11 cellular contexts compared by ENCODE assay signal in genomic region chr12:54415223-54415929, GRCh38. TPM values are rescaled to one million over a fixed set of nuclear protein-coding genes. Genes with fewer than 3 reads are reported as not detected.
A peak's percentile ranks its signal among the peaks of the same experiment; 100 is the strongest.
DNase-seq lines count a peak whose midpoint lies in the region; ATAC-seq, FAIRE-seq and TF ChIP-seq lines count a peak whose summit lies in the region.
"Had no signal": no experiment of that assay in that cellular context is flagged by ENCODE, and none has a peak within 500 bp of the region (broad histone marks: within the 10 kb centered on the region; RNA-seq: fewer than 3 reads in every experiment).

No MANE protein-coding gene starts in this region.

- H3K4me1 ChIP-seq in HepG2 (ENCODE audit: insufficient read depth, low read length) (peaks cover 14% of the 10 kb centered on the region), thymus (ENCODE audit: control insufficient read depth, insufficient read depth, low read length) (peaks cover 62% of the 10 kb centered on the region)
- H3K4me1 ChIP-seq: BE2C had no signal

- H3K27me3 ChIP-seq in HepG2 (ENCODE audit: control insufficient read depth in 1 of 2, insufficient read depth in 2 of 2, low read length in 2 of 2): peaks cover 19 to 41% of the 10 kb centered on the region in 2 experiments; a peak in 3 of 5 replicates
- H3K27me3 ChIP-seq in thymus (ENCODE audit: control insufficient read depth, insufficient read depth): no peaks in the 10 kb centered on the region

- no peaks in the 10 kb centered on the region for H3K36me3 ChIP-seq in HepG2 (replicated peaks in 1 of 2; ENCODE audit: control insufficient read depth in 1 of 2, insufficient read depth in 2 of 2, low read length in 2 of 2)
- peaks cover 3% of the 10 kb centered on the region for H3K36me3 ChIP-seq in thymus (ENCODE audit: control insufficient read depth, insufficient read depth)
- H3K36me3 ChIP-seq: BE2C had no signal

- H3K9ac ChIP-seq in HepG2 (ENCODE audit: insufficient read depth, low read depth, low read length): no peak overlapping the region

- H3K4me3 ChIP-seq in HepG2 (replicated peaks in 1 of 3; ENCODE audit: insufficient read depth in 1 of 3, low read depth in 2 of 3, low read length in 3 of 3) (no peak overlapping the region), thymus (ENCODE audit: low read length) (no peak overlapping the region)

- no peak overlapping the region for H2AFZ ChIP-seq in HepG2 (ENCODE audit: low read length)

- TF ChIP-seq CTCF in HepG2 (CRISPR knock-in tag; IDR thresholded peaks at IDR 0.05): no peak

- no peak for DNase-seq in activated CD4-positive, alpha-beta T cell treated with anti-CD3 and anti-CD28 coated beads, Interleukin-2, amount 10 ng/mL, durations not matched to agents 7 days and 5 days
- DNase-seq in activated CD4-positive, alpha-beta T cell treated with anti-CD3 and anti-CD28 coated beads, Interleukin-2, amount 50 U/mL, for 4 hours: no peak
- DNase-seq in activated CD4-positive, alpha-beta memory T cell treated with anti-CD3 and anti-CD28 coated beads for 36 hours: no peak
- no peak for DNase-seq in HepG2 (ENCODE audit: low spot score)
- no peak for DNase-seq in NK-92 treated with Interleukin-12 subunit alpha and Interleukin-12 subunit beta, amount 100 ng/mL, for 24 hours (lab: John Stamatoyannopoulos, UW)
- DNase-seq: BE2C, nephron progenitor cell, RPMI8226 had no signal

- peaks cover 24% of the 10 kb centered on the region for H3K36me3 Mint-ChIP-seq in activated CD4-positive, alpha-beta T cell treated with anti-CD3 and anti-CD28 coated beads, Interleukin-2, amount 10 ng/mL, durations not matched to agents 7 days and 5 days (ENCODE audit: low read depth)
- peaks cover 7% of the 10 kb centered on the region for H3K36me3 Mint-ChIP-seq in activated CD4-positive, alpha-beta memory T cell treated with anti-CD3 and anti-CD28 coated beads for 36 hours

- TF ChIP-seq EP300 in HepG2 (IDR thresholded peaks at IDR 0.05; ENCODE audit: low read depth in 2 of 2, low read length in 2 of 2) (no peak), HepG2 (CRISPR knock-in tag; IDR thresholded peaks at IDR 0.05; ENCODE audit: borderline replicate concordance) (no peak)

- TF ChIP-seq POLR2A in HepG2 (IDR thresholded peaks at IDR 0.05; ENCODE audit: insufficient read depth in 1 of 2, low read depth in 2 of 2, low read length in 2 of 2): no peak

- no peak overlapping the region for H3K4me2 ChIP-seq in HepG2 (ENCODE audit: low read depth, low read length)

- H3K27ac Mint-ChIP-seq in activated CD4-positive, alpha-beta T cell treated with anti-CD3 and anti-CD28 coated beads, Interleukin-2, amount 10 ng/mL, durations not matched to agents 7 days and 5 days: peak overlapping the region; percentile 94
- peak overlapping the region; percentile 91 for H3K27ac Mint-ChIP-seq in activated CD4-positive, alpha-beta memory T cell treated with anti-CD3 and anti-CD28 coated beads for 36 hours
- H3K27ac Mint-ChIP-seq: nephron progenitor cell had no signal

- H3K4me3 Mint-ChIP-seq in activated CD4-positive, alpha-beta T cell treated with anti-CD3 and anti-CD28 coated beads, Interleukin-2, amount 10 ng/mL, durations not matched to agents 7 days and 5 days: no peak overlapping the region
- no peak overlapping the region for H3K4me3 Mint-ChIP-seq in activated CD4-positive, alpha-beta memory T cell treated with anti-CD3 and anti-CD28 coated beads for 36 hours

- BruUV-seq in HepG2 (replicated peaks; lab: Mats Ljungman, UMichigan): no TSS peak

- H3K4me1 Mint-ChIP-seq in activated CD4-positive, alpha-beta T cell treated with anti-CD3 and anti-CD28 coated beads, Interleukin-2, amount 10 ng/mL, durations not matched to agents 7 days and 5 days: peaks cover 77% of the 10 kb centered on the region
- H3K4me1 Mint-ChIP-seq in activated CD4-positive, alpha-beta memory T cell treated with anti-CD3 and anti-CD28 coated beads for 36 hours (ENCODE audit: low read depth): peaks cover 70% of the 10 kb centered on the region

- H3K9me3 ChIP-seq in HepG2 (ENCODE audit: low read length) (no peaks in the 10 kb centered on the region), thymus (ENCODE audit: control insufficient read depth) (no peaks in the 10 kb centered on the region)
- H3K9me3 ChIP-seq: BE2C had no signal

- H4K20me1 ChIP-seq in HepG2 (ENCODE audit: insufficient read depth, low read length): no peaks in the 10 kb centered on the region

- in situ Hi-C loops in HepG2 (cut with HindIII; ENCODE audit: extremely low pct_ligation_motif_present, low pct_unique_long_range_greater_than_20kb): no loop called here

- H3K27ac ChIP-seq in HepG2 (ENCODE audit: extremely low read length, insufficient read depth, low read length): no peak overlapping the region
- peak overlapping the region; percentile 77 for H3K27ac ChIP-seq in thymus (ENCODE audit: low read depth)

- 3% methylated on average over 2 of the region's 4 CpGs for WGBS in HepG2 (ENCODE audit: low lambda C conversion rate)
- 55% methylated on average over 4 of the region's 4 CpGs for WGBS in thymus

- CTCF ChIA-PET in activated CD4-positive, alpha-beta T cell treated with anti-CD3 and anti-CD28 coated beads, Interleukin-2, amount 10 ng/mL, durations not matched to agents 7 days and 5 days (lab: Charles Lee): interaction anchor here (0.9 to 7.3 kb wide), 11 partner anchors 9 to 202 kb away, joined by 3 to 64 read pairs (median 4); no protein-coding TSS in a partner anchor
- CTCF ChIA-PET in activated CD4-positive, alpha-beta memory T cell treated with anti-CD3 and anti-CD28 coated beads for 36 hours (lab: Charles Lee): interaction anchor here (0.6 to 14.5 kb wide), 8 partner anchors 12 to 50 kb away, joined by 3 to 319 read pairs (median 4); no protein-coding TSS in a partner anchor
- CTCF ChIA-PET in HepG2 (lab: Yijun Ruan, JAX; ENCODE audit: low intra/inter-chr PET ratio, low total read pairs): no interaction called here

- intact Hi-C loops in activated CD4-positive, alpha-beta memory T cell treated with anti-CD3 and anti-CD28 coated beads for 36 hours (cut with micrococcal nuclease): loop anchor here (10.0 kb wide), 1 partner anchor 519 kb away; no protein-coding TSS in a partner anchor
- intact Hi-C loops in HepG2 (cut with micrococcal nuclease; ENCODE audit: unreplicated experiment): no loop called here

- TF ChIP-seq RAD21 in HepG2 (CRISPR knock-in tag; IDR thresholded peaks at IDR 0.05): no peak

- POLR2A ChIA-PET in activated CD4-positive, alpha-beta T cell treated with anti-CD3 and anti-CD28 coated beads, Interleukin-2, amount 10 ng/mL, durations not matched to agents 7 days and 5 days (lab: Charles Lee): interaction anchor here (0.5 to 0.7 kb wide), 2 partner anchors 134 to 1315 kb away, joined by 3 to 4 read pairs; no protein-coding TSS in a partner anchor
- POLR2A ChIA-PET in activated CD4-positive, alpha-beta memory T cell treated with anti-CD3 and anti-CD28 coated beads for 36 hours (lab: Charles Lee): interaction anchor here (1.6 kb wide), 1 partner anchor 83 kb away, joined by 4 read pairs; no protein-coding TSS in a partner anchor
- POLR2A ChIA-PET in HepG2 (lab: Yijun Ruan, JAX): no interaction called here

- ATAC-seq in HepG2: peak; percentile 75
- ATAC-seq in HG03139 (IDR thresholded peaks at IDR 0.05; ENCODE audit: unreplicated experiment): no peak
- ATAC-seq in GM19397 (IDR thresholded peaks at IDR 0.05; ENCODE audit: unreplicated experiment): no peak

- H3K79me2 ChIP-seq in HepG2 (ENCODE audit: insufficient read depth, low read length): no peaks in the 10 kb centered on the region

- no peak for FAIRE-seq in HepG2 (lab: Jason Lieb, UNC)

- H3K27me3 Mint-ChIP-seq in activated CD4-positive, alpha-beta T cell treated with anti-CD3 and anti-CD28 coated beads, Interleukin-2, amount 10 ng/mL, durations not matched to agents 7 days and 5 days: no peaks in the 10 kb centered on the region
- no peaks in the 10 kb centered on the region for H3K27me3 Mint-ChIP-seq in activated CD4-positive, alpha-beta memory T cell treated with anti-CD3 and anti-CD28 coated beads for 36 hours

- no peaks in the 10 kb centered on the region for H3K9me3 Mint-ChIP-seq in activated CD4-positive, alpha-beta T cell treated with anti-CD3 and anti-CD28 coated beads, Interleukin-2, amount 10 ng/mL, durations not matched to agents 7 days and 5 days
- no peaks in the 10 kb centered on the region for H3K9me3 Mint-ChIP-seq in activated CD4-positive, alpha-beta memory T cell treated with anti-CD3 and anti-CD28 coated beads for 36 hours
- H3K9me3 Mint-ChIP-seq: nephron progenitor cell had no signal

RNA-seq across cellular contexts. Expression of gene ITGA5, which starts 3.7 kb away (rescaled TPM):
- total RNA-seq in activated CD4-positive, alpha-beta T cell treated with anti-CD3 and anti-CD28 coated beads, Interleukin-2, amount 10 ng/mL, durations not matched to agents 7 days and 5 days: 10 to 100 TPM; 83.5 to 88.7 TPM
- 10 to 100 TPM; 33.8 to 34.9 TPM for total RNA-seq in activated CD4-positive, alpha-beta memory T cell treated with anti-CD3 and anti-CD28 coated beads for 36 hours
- 0.20 and 0.28 TPM in 2 replicates for total RNA-seq in HepG2 (2016; rRNA removed; fragmentation: Illumina TruSeq; extraction: Trizol)
- total RNA-seq in HepG2 (2016; cell fraction: cytosol; rRNA removed; fragmentation: Illumina TruSeq; extraction: Trizol; ENCODE audit: low read depth): not detected in 2 replicates
- 0.17 TPM in 1 of 2 replicates, not detected in the other for total RNA-seq in HepG2 (2016; cell fraction: insoluble cytoplasmic fraction; rRNA removed; fragmentation: Illumina TruSeq; extraction: Trizol)
- 0.34 TPM in 1 of 2 replicates, not detected in the other for total RNA-seq in HepG2 (2016; cell fraction: membrane; rRNA removed; fragmentation: Illumina TruSeq; extraction: Trizol)
- total RNA-seq in HepG2 (2016; cell fraction: nucleus; rRNA removed; fragmentation: Illumina TruSeq; extraction: Trizol): 0.28 and 0.78 TPM in 2 replicates
- polyA plus RNA-seq in HepG2 (2011; rRNA removed) (0.40 and 0.52 TPM in 2 replicates), thymus (25.0 TPM)
- 0.18 and 0.23 TPM in 2 replicates for polyA plus RNA-seq in HepG2 (2011; cell fraction: cytosol; rRNA removed)
- polyA plus RNA-seq in HepG2 (2011; cell fraction: nucleus; rRNA removed): 0.45 and 0.80 TPM in 2 replicates
- 0.12 TPM in 1 of 2 replicates, not detected in the other for polyA plus RNA-seq in HepG2 (2012)
- not detected in 2 replicates for polyA plus RNA-seq in HepG2 (2016; cell fraction: cytosol; fragmentation: Illumina TruSeq; extraction: Trizol; ENCODE audit: low read depth)
- 0.04 and 0.12 TPM in 2 replicates for polyA plus RNA-seq in HepG2 (2016; cell fraction: insoluble cytoplasmic fraction; fragmentation: Illumina TruSeq; extraction: Trizol; ENCODE audit: low read depth)
- not detected in 2 replicates for polyA plus RNA-seq in HepG2 (2016; cell fraction: membrane; fragmentation: Illumina TruSeq; extraction: Trizol; ENCODE audit: low read depth)
- polyA plus RNA-seq in HepG2 (2016; cell fraction: nucleus; fragmentation: Illumina TruSeq; extraction: Trizol; ENCODE audit: insufficient read depth, low read depth): 0.46 and 0.53 TPM in 2 replicates
- polyA minus RNA-seq in HepG2 (2011; rRNA and poly(A)+ RNA removed; ENCODE audit: low replicate concordance): 0.34 and 75.5 TPM in 2 replicates
- polyA minus RNA-seq in HepG2 (2011; cell fraction: cytosol; rRNA and poly(A)+ RNA removed): 0.53 and 0.99 TPM in 2 replicates
- polyA minus RNA-seq in HepG2 (2011; cell fraction: nucleus; rRNA and poly(A)+ RNA removed): 0.52 and 1.2 TPM in 2 replicates

RNA-seq across cellular contexts. Expression of gene ZNF385A, which starts 30.8 kb away (rescaled TPM):
- 1 to 10 TPM in 1 of 2 experiments, under 1 TPM in 1; 0.48 to 1.3 TPM for total RNA-seq in activated CD4-positive, alpha-beta T cell treated with anti-CD3 and anti-CD28 coated beads, Interleukin-2, amount 10 ng/mL, durations not matched to agents 7 days and 5 days
- 1 to 10 TPM; 1.3 TPM for total RNA-seq in activated CD4-positive, alpha-beta memory T cell treated with anti-CD3 and anti-CD28 coated beads for 36 hours
- 0.44 and 0.49 TPM in 2 replicates for total RNA-seq in HepG2 (2016; rRNA removed; fragmentation: Illumina TruSeq; extraction: Trizol)
- 0.30 and 0.53 TPM in 2 replicates for total RNA-seq in HepG2 (2016; cell fraction: cytosol; rRNA removed; fragmentation: Illumina TruSeq; extraction: Trizol; ENCODE audit: low read depth)
- 0.26 and 0.39 TPM in 2 replicates for total RNA-seq in HepG2 (2016; cell fraction: insoluble cytoplasmic fraction; rRNA removed; fragmentation: Illumina TruSeq; extraction: Trizol)
- total RNA-seq in HepG2 (2016; cell fraction: membrane; rRNA removed; fragmentation: Illumina TruSeq; extraction: Trizol): 1.4 and 1.8 TPM in 2 replicates
- total RNA-seq in HepG2 (2016; cell fraction: nucleus; rRNA removed; fragmentation: Illumina TruSeq; extraction: Trizol): 0.44 and 0.93 TPM in 2 replicates
- 0.31 and 0.67 TPM in 2 replicates for polyA plus RNA-seq in HepG2 (2011; rRNA removed)
- 0.23 and 0.43 TPM in 2 replicates for polyA plus RNA-seq in HepG2 (2011; cell fraction: cytosol; rRNA removed)
- polyA plus RNA-seq in HepG2 (2011; cell fraction: nucleus; rRNA removed): 0.56 and 0.66 TPM in 2 replicates
- polyA plus RNA-seq in HepG2 (2012): 1.2 and 1.3 TPM in 2 replicates
- 3.9 and 4.1 TPM in 2 replicates for polyA plus RNA-seq in HepG2 (2016; cell fraction: cytosol; fragmentation: Illumina TruSeq; extraction: Trizol; ENCODE audit: low read depth)
- polyA plus RNA-seq in HepG2 (2016; cell fraction: insoluble cytoplasmic fraction; fragmentation: Illumina TruSeq; extraction: Trizol; ENCODE audit: low read depth): 2.8 and 3.3 TPM in 2 replicates
- 8.1 and 9.0 TPM in 2 replicates for polyA plus RNA-seq in HepG2 (2016; cell fraction: membrane; fragmentation: Illumina TruSeq; extraction: Trizol; ENCODE audit: low read depth)
- 2.5 and 4.2 TPM in 2 replicates for polyA plus RNA-seq in HepG2 (2016; cell fraction: nucleus; fragmentation: Illumina TruSeq; extraction: Trizol; ENCODE audit: insufficient read depth, low read depth)
- polyA minus RNA-seq in HepG2 (2011; rRNA and poly(A)+ RNA removed; ENCODE audit: low replicate concordance): 0.50 and 6.8 TPM in 2 replicates
- 0.70 and 1.5 TPM in 2 replicates for polyA minus RNA-seq in HepG2 (2011; cell fraction: cytosol; rRNA and poly(A)+ RNA removed)
- polyA minus RNA-seq in HepG2 (2011; cell fraction: nucleus; rRNA and poly(A)+ RNA removed): not detected in 2 replicates
- 13.6 TPM for polyA plus RNA-seq in thymus

RNA-seq across cellular contexts. Expression of gene GPR84, which starts 51.1 kb away (rescaled TPM):
- under 1 TPM; 0.15 to 0.33 TPM for total RNA-seq in activated CD4-positive, alpha-beta T cell treated with anti-CD3 and anti-CD28 coated beads, Interleukin-2, amount 10 ng/mL, durations not matched to agents 7 days and 5 days
- 1 to 10 TPM; 2.4 to 2.6 TPM for total RNA-seq in activated CD4-positive, alpha-beta memory T cell treated with anti-CD3 and anti-CD28 coated beads for 36 hours
- total RNA-seq in HepG2 (2016; rRNA removed; fragmentation: Illumina TruSeq; extraction: Trizol): not detected in 2 replicates
- not detected in 2 replicates for total RNA-seq in HepG2 (2016; cell fraction: cytosol; rRNA removed; fragmentation: Illumina TruSeq; extraction: Trizol; ENCODE audit: low read depth)
- total RNA-seq in HepG2 (2016; cell fraction: insoluble cytoplasmic fraction; rRNA removed; fragmentation: Illumina TruSeq; extraction: Trizol): not detected in 2 replicates
- total RNA-seq in HepG2 (2016; cell fraction: membrane; rRNA removed; fragmentation: Illumina TruSeq; extraction: Trizol): not detected in 2 replicates
- total RNA-seq in HepG2 (2016; cell fraction: nucleus; rRNA removed; fragmentation: Illumina TruSeq; extraction: Trizol): not detected in 2 replicates
- polyA plus RNA-seq in HepG2 (2011; rRNA removed) (not detected in 2 replicates), thymus (0.62 TPM)
- polyA plus RNA-seq in HepG2 (2011; cell fraction: cytosol; rRNA removed): not detected in 2 replicates
- polyA plus RNA-seq in HepG2 (2011; cell fraction: nucleus; rRNA removed): not detected in 2 replicates
- polyA plus RNA-seq in HepG2 (2012): not detected in 2 replicates
- polyA plus RNA-seq in HepG2 (2016; cell fraction: cytosol; fragmentation: Illumina TruSeq; extraction: Trizol; ENCODE audit: low read depth): not detected in 2 replicates
- polyA plus RNA-seq in HepG2 (2016; cell fraction: insoluble cytoplasmic fraction; fragmentation: Illumina TruSeq; extraction: Trizol; ENCODE audit: low read depth): not detected in 2 replicates
- not detected in 2 replicates for polyA plus RNA-seq in HepG2 (2016; cell fraction: membrane; fragmentation: Illumina TruSeq; extraction: Trizol; ENCODE audit: low read depth)
- polyA plus RNA-seq in HepG2 (2016; cell fraction: nucleus; fragmentation: Illumina TruSeq; extraction: Trizol; ENCODE audit: insufficient read depth, low read depth): not detected in 2 replicates
- not detected in 2 replicates for polyA minus RNA-seq in HepG2 (2011; rRNA and poly(A)+ RNA removed; ENCODE audit: low replicate concordance)
- polyA minus RNA-seq in HepG2 (2011; cell fraction: cytosol; rRNA and poly(A)+ RNA removed): not detected in 2 replicates
- not detected in 2 replicates for polyA minus RNA-seq in HepG2 (2011; cell fraction: nucleus; rRNA and poly(A)+ RNA removed)

RNA-seq across cellular contexts. Expression of gene GTSF1, which starts 58.0 kb away (rescaled TPM):
- 10 to 100 TPM in 1 of 2 experiments, 1 to 10 TPM in 1; 8.5 to 10.8 TPM for total RNA-seq in activated CD4-positive, alpha-beta T cell treated with anti-CD3 and anti-CD28 coated beads, Interleukin-2, amount 10 ng/mL, durations not matched to agents 7 days and 5 days
- total RNA-seq in activated CD4-positive, alpha-beta memory T cell treated with anti-CD3 and anti-CD28 coated beads for 36 hours: 10 to 100 TPM; 11.3 to 13.0 TPM
- total RNA-seq in HepG2 (2016; rRNA removed; fragmentation: Illumina TruSeq; extraction: Trizol): not detected in 2 replicates
- total RNA-seq in HepG2 (2016; cell fraction: cytosol; rRNA removed; fragmentation: Illumina TruSeq; extraction: Trizol; ENCODE audit: low read depth): not detected in 2 replicates
- not detected in 2 replicates for total RNA-seq in HepG2 (2016; cell fraction: insoluble cytoplasmic fraction; rRNA removed; fragmentation: Illumina TruSeq; extraction: Trizol)
- total RNA-seq in HepG2 (2016; cell fraction: membrane; rRNA removed; fragmentation: Illumina TruSeq; extraction: Trizol): not detected in 2 replicates
- total RNA-seq in HepG2 (2016; cell fraction: nucleus; rRNA removed; fragmentation: Illumina TruSeq; extraction: Trizol): not detected in 2 replicates
- polyA plus RNA-seq in HepG2 (2011; rRNA removed) (not detected in 2 replicates), thymus (4.2 TPM)
- not detected in 2 replicates for polyA plus RNA-seq in HepG2 (2011; cell fraction: cytosol; rRNA removed)
- not detected in 2 replicates for polyA plus RNA-seq in HepG2 (2011; cell fraction: nucleus; rRNA removed)
- not detected in 2 replicates for polyA plus RNA-seq in HepG2 (2012)
- polyA plus RNA-seq in HepG2 (2016; cell fraction: cytosol; fragmentation: Illumina TruSeq; extraction: Trizol; ENCODE audit: low read depth): not detected in 2 replicates
- polyA plus RNA-seq in HepG2 (2016; cell fraction: insoluble cytoplasmic fraction; fragmentation: Illumina TruSeq; extraction: Trizol; ENCODE audit: low read depth): not detected in 2 replicates
- not detected in 2 replicates for polyA plus RNA-seq in HepG2 (2016; cell fraction: membrane; fragmentation: Illumina TruSeq; extraction: Trizol; ENCODE audit: low read depth)
- polyA plus RNA-seq in HepG2 (2016; cell fraction: nucleus; fragmentation: Illumina TruSeq; extraction: Trizol; ENCODE audit: insufficient read depth, low read depth): not detected in 2 replicates
- 0.21 TPM in 1 of 2 replicates, not detected in the other for polyA minus RNA-seq in HepG2 (2011; rRNA and poly(A)+ RNA removed; ENCODE audit: low replicate concordance)
- polyA minus RNA-seq in HepG2 (2011; cell fraction: cytosol; rRNA and poly(A)+ RNA removed): not detected in 2 replicates
- polyA minus RNA-seq in HepG2 (2011; cell fraction: nucleus; rRNA and poly(A)+ RNA removed): not detected in 2 replicates

Comparison
In these comparisons a context has a peak if more than half of its experiments do, and no peak if none do; other contexts are left out.
1. RNA of gene ITGA5, which starts 3.7 kb away (total RNA-seq): 83.5 to 88.7 TPM in activated CD4-positive, alpha-beta T cell treated with anti-CD3 and anti-CD28 coated beads, Interleukin-2, amount 10 ng/mL, durations not matched to agents 7 days and 5 days and 33.8 to 34.9 TPM in activated CD4-positive, alpha-beta memory T cell treated with anti-CD3 and anti-CD28 coated beads for 36 hours; 0.17 to 0.78 TPM in HepG2; every median in the first group is over 10 times any median in the second.